Comparison of ENCODE assay signal across 11 cellular contexts in genomic region chr11:36454991-36455611, GRCh38. TPM values are rescaled to one million over a fixed set of nuclear protein-coding genes. Genes with fewer than 3 reads are reported as not detected.
A peak's percentile ranks its signal among the peaks of the same experiment; 100 is the strongest.
DNase-seq lines count a peak whose midpoint lies in the region; ATAC-seq and TF ChIP-seq lines count a peak whose summit lies in the region.
"Had no signal": no experiment of that assay in that cellular context is flagged by ENCODE, and none has a peak within 500 bp of the region (broad histone marks: within the 10 kb centered on the region; RNA-seq: fewer than 3 reads in every experiment).

No MANE protein-coding gene starts in this region.

- CTCF ChIA-PET in Caco-2 (lab: Charles Lee) = no interaction called here

- no peak for TF ChIP-seq CTCF in Caco-2 (IDR thresholded peaks at IDR 0.05; ENCODE audit: insufficient read depth in 1 of 2, low read depth in 1 of 2, low read length in 1 of 2, severe bottlenecking in 1 of 2, unreplicated experiment in 1 of 2)
- TF ChIP-seq CTCF in esophagus squamous epithelium (IDR thresholded peaks at IDR 0.05) = no peak
- no peak for TF ChIP-seq CTCF in parathyroid adenoma (IDR thresholded peaks at IDR 0.05)

- no peaks in the 10 kb centered on the region for H3K79me2 ChIP-seq in parathyroid adenoma

- DNase-seq in Caco-2 (no peak), NCI-H69 (lab: John Stamatoyannopoulos, UW) (peak; percentile 94), esophagus squamous epithelium (lab: John Stamatoyannopoulos, UW) (no peak)
- no peak for DNase-seq in stimulated activated naive B cell treated with anti-CD40 and anti-IgM and Interleukin-4, amounts not matched to agents 10 μg/mL and 1 μg/mL and 100 μg/mL, for 72 hours
- DNase-seq: cortex of kidney had no signal

- H3K27me3 ChIP-seq in Caco-2 (replicated peaks; ENCODE audit: control insufficient read depth, insufficient read depth, low read length) = no peaks in the 10 kb centered on the region
- H3K27me3 ChIP-seq in esophagus squamous epithelium = no peaks in the 10 kb centered on the region
- no peaks in the 10 kb centered on the region for H3K27me3 ChIP-seq in parathyroid adenoma (ENCODE audit: control insufficient read depth, insufficient read depth, low read length)
- H3K27me3 ChIP-seq: neutrophil had no signal

- H3K27ac ChIP-seq in esophagus squamous epithelium (peak overlapping the region; percentile 32 to 86 (median 60)), parathyroid adenoma (peak overlapping the region; percentile 27)
- H3K27ac ChIP-seq: neutrophil had no signal

- peaks cover 42% of the 10 kb centered on the region for H3K4me1 Mint-ChIP-seq in Caco-2 (ENCODE audit: low read depth, unreplicated experiment)
- H3K4me1 Mint-ChIP-seq in stimulated activated naive B cell treated with anti-CD40 and anti-IgM and Interleukin-4, amounts not matched to agents 10 μg/mL and 1 μg/mL and 100 μg/mL, for 72 hours = peaks cover 14 to 35% of the 10 kb centered on the region in 2 donors

- POLR2A ChIA-PET in Caco-2 (lab: Charles Lee) = no interaction called here

- H3K4me3 ChIP-seq in Caco-2 (ENCODE audit: low read depth, low read length) (no peak overlapping the region), esophagus squamous epithelium (no peak overlapping the region), parathyroid adenoma (ENCODE audit: low read depth, low read length) (no peak overlapping the region)

- TF ChIP-seq POLR2A in esophagus squamous epithelium (IDR thresholded peaks at IDR 0.05) = no peak

- no peak overlapping the region for H3K4me3 Mint-ChIP-seq in Caco-2 (ENCODE audit: unreplicated experiment)
- no peak overlapping the region for H3K4me3 Mint-ChIP-seq in stimulated activated naive B cell treated with anti-CD40 and anti-IgM and Interleukin-4, amounts not matched to agents 10 μg/mL and 1 μg/mL and 100 μg/mL, for 72 hours

- no peak for ATAC-seq in HG02981 (IDR thresholded peaks at IDR 0.05; ENCODE audit: unreplicated experiment)
- no peak for ATAC-seq in HG03469 (IDR thresholded peaks at IDR 0.05; ENCODE audit: unreplicated experiment)
- no peak for ATAC-seq in GM21737 (IDR thresholded peaks at IDR 0.05; ENCODE audit: unreplicated experiment)
- no peak for ATAC-seq in stimulated activated naive B cell treated with anti-CD40 and anti-IgM and Interleukin-4, amounts not matched to agents 10 μg/mL and 1 μg/mL and 100 μg/mL, for 72 hours (replicated peaks)
- ATAC-seq: activated CD4-positive, CD25-positive, alpha-beta regulatory T cell treated with anti-CD3 and anti-CD28 coated beads, Interleukin-2, amount 50 U/mL, for 24 hours had no signal

- H3K9me3 Mint-ChIP-seq in Caco-2 (ENCODE audit: unreplicated experiment) = no peaks in the 10 kb centered on the region
- no peaks in the 10 kb centered on the region for H3K9me3 Mint-ChIP-seq in stimulated activated naive B cell treated with anti-CD40 and anti-IgM and Interleukin-4, amounts not matched to agents 10 μg/mL and 1 μg/mL and 100 μg/mL, for 72 hours

- BruUV-seq in Caco-2 (replicated peaks; lab: Mats Ljungman, UMichigan) = no TSS peak

- no peaks in the 10 kb centered on the region for H3K27me3 Mint-ChIP-seq in Caco-2 (ENCODE audit: insufficient read depth, unreplicated experiment)
- H3K27me3 Mint-ChIP-seq in stimulated activated naive B cell treated with anti-CD40 and anti-IgM and Interleukin-4, amounts not matched to agents 10 μg/mL and 1 μg/mL and 100 μg/mL, for 72 hours = no peaks in the 10 kb centered on the region

- H3K36me3 ChIP-seq in Caco-2 (ENCODE audit: control insufficient read depth, insufficient read depth, low read length) = no peaks in the 10 kb centered on the region
- H3K36me3 ChIP-seq in esophagus squamous epithelium = no peaks in the 10 kb centered on the region
- no peaks in the 10 kb centered on the region for H3K36me3 ChIP-seq in parathyroid adenoma (ENCODE audit: control insufficient read depth, insufficient read depth, low read length)

- peak overlapping the region; percentile 32 for H3K27ac Mint-ChIP-seq in Caco-2 (ENCODE audit: unreplicated experiment)
- no peak overlapping the region for H3K27ac Mint-ChIP-seq in stimulated activated naive B cell treated with anti-CD40 and anti-IgM and Interleukin-4, amounts not matched to agents 10 μg/mL and 1 μg/mL and 100 μg/mL, for 72 hours

- no peak overlapping the region for H3K9ac ChIP-seq in parathyroid adenoma

- WGBS in esophagus squamous epithelium, 2 donors = 60 to 66% methylated on average over 4 to 11 of the region's 16 CpGs

- H2AFZ ChIP-seq in parathyroid adenoma = no peak overlapping the region

- H3K4me2 ChIP-seq in parathyroid adenoma (ENCODE audit: low read length) = no peak overlapping the region

- H3K9me3 ChIP-seq in Caco-2 = no peaks in the 10 kb centered on the region
- H3K9me3 ChIP-seq in esophagus squamous epithelium = no peaks in the 10 kb centered on the region
- H3K9me3 ChIP-seq in parathyroid adenoma (ENCODE audit: control insufficient read depth, low read length) = no peaks in the 10 kb centered on the region
- H3K9me3 ChIP-seq: neutrophil had no signal

- peaks cover 35% of the 10 kb centered on the region for H3K4me1 ChIP-seq in Caco-2
- peaks cover under 1 to 65% (median 7%) of the 10 kb centered on the region in 3 donors for H3K4me1 ChIP-seq in esophagus squamous epithelium
- no peaks in the 10 kb centered on the region for H3K4me1 ChIP-seq in parathyroid adenoma

- intact Hi-C loops in Caco-2 (cut with micrococcal nuclease; ENCODE audit: unreplicated experiment) (no loop called here), esophagus squamous epithelium (cut with DNase I) (no loop called here)

- H3K36me3 Mint-ChIP-seq in Caco-2 (ENCODE audit: insufficient read depth, unreplicated experiment) = no peaks in the 10 kb centered on the region
- peaks cover 12 to 43% of the 10 kb centered on the region in 2 donors for H3K36me3 Mint-ChIP-seq in stimulated activated naive B cell treated with anti-CD40 and anti-IgM and Interleukin-4, amounts not matched to agents 10 μg/mL and 1 μg/mL and 100 μg/mL, for 72 hours

RNA-seq across cellular contexts. Expression of gene TRAF6, which starts 55.0 kb away (rescaled TPM):
- 10.9 and 12.7 TPM in 2 replicates for total RNA-seq in Caco-2 (2022)
- total RNA-seq in esophagus squamous epithelium = 10 to 100 TPM in 1 of 4 donors, 1 to 10 TPM in 3; 7.8 to 12.2 (median 7.9) TPM
